Comparison of ENCODE assay signal across 11 cellular contexts in the genomic region with DNA sequence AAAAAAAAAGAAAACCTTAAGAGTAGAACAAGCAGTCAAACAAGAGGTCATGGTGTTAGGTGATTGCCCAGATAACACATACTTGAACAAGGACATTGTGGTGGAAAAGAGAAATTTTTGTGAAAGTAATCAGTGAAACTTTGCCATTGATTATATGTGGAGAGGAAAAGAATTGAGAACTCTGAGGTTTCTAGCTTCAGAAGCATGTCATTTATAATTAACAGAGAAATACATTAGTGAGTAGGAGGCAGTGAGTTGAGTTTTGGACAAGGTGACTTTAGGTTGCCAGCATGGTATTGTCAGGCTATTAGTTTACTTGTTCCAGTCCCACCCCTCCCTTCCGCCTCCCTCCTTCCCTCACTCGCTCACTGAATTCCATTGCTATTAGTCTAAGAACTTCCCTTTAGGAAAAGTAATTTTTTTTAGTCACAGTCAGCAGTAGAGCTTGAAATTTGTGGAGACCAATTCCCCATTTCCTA. TPM values are rescaled to one million over a fixed set of nuclear protein-coding genes. Genes with fewer than 3 reads are reported as not detected.
DNase-seq lines count a peak whose midpoint lies in the region; ATAC-seq, FAIRE-seq and TF ChIP-seq lines count a peak whose summit lies in the region.
"Had no signal": no experiment of that assay in that cellular context is flagged by ENCODE, and none has a peak within 500 bp of the region (broad histone marks: within the 10 kb centered on the region; RNA-seq: fewer than 3 reads in every experiment).

No MANE protein-coding gene starts in this region.

- ATAC-seq in GM19324 (IDR thresholded peaks at IDR 0.05; ENCODE audit: low FRiP score, unreplicated experiment), result no peak

- H3T11ph ChIP-seq in H9 (ENCODE audit: low read length), result no peak overlapping the region

- peaks cover 61 to 65% of the 10 kb centered on the region in 2 experiments for H3K4me1 Mint-ChIP-seq in H9
- peaks cover 94% of the 10 kb centered on the region for H3K4me1 Mint-ChIP-seq in activated T-helper 1 cell treated with anti-CD3 and anti-CD28 coated beads, Interleukin-12 subunit alpha, Interleukin-12 subunit beta, Interleukin-2, Interleukin-4 antibody, amounts not matched to agents 30 ng/mL and 10 ng/mL and 1 ng/mL, durations not matched to agents 14 hours and 24 hours and 36 hours (ENCODE audit: low read depth)

- peaks cover 45% of the 10 kb centered on the region for H3K79me2 ChIP-seq in H9 (ENCODE audit: insufficient read depth, low read length)
- H3K79me2 ChIP-seq in keratinocyte (ENCODE audit: control insufficient read depth, insufficient read depth, low read length), result peaks cover 85% of the 10 kb centered on the region

- WGBS in H9 (ENCODE audit: extremely low coverage, insufficient read length, low lambda C conversion rate), result no CpG with 5 or more reads among the region's 2 CpGs

- no peak overlapping the region for H2AK5ac ChIP-seq in H9 (ENCODE audit: insufficient read length, low read length)

- no peak overlapping the region for H2BK120ac ChIP-seq in H9 (ENCODE audit: low read depth, low read length, poor library complexity, severe bottlenecking)

- no peak overlapping the region for H3K23ac ChIP-seq in H9 (ENCODE audit: insufficient read length, low read depth, low read length)

- TF ChIP-seq CTCF in AG10803 (conservative IDR thresholded peaks at IDR 0.05; ENCODE audit: low read length), result no peak
- no peak for TF ChIP-seq CTCF in H9 (conservative IDR thresholded peaks at IDR 0.05)
- TF ChIP-seq CTCF in keratinocyte (optimal IDR thresholded peaks at IDR 0.05 in 1 of 3, IDR thresholded peaks at IDR 0.05 in 1 of 3, conservative IDR thresholded peaks at IDR 0.05 in 1 of 3; ENCODE audit: extremely low read depth in 1 of 3, insufficient read depth in 2 of 3, low read length in 3 of 3), result no peak

- H3K27me3 ChIP-seq in H9 (ENCODE audit: insufficient read depth, low read length) (no peaks in the 10 kb centered on the region), keratinocyte (ENCODE audit: control insufficient read depth, extremely low read depth, insufficient read depth, low read length) (no peaks in the 10 kb centered on the region)
- H3K27me3 ChIP-seq: neutrophil had no signal

- H3K9me1 ChIP-seq in keratinocyte (ENCODE audit: control insufficient read depth, extremely low read depth, insufficient read depth, low read length), result peaks cover 5% of the 10 kb centered on the region

- H3K36me3 ChIP-seq in keratinocyte (ENCODE audit: control insufficient read depth in 2 of 2, extremely low read depth in 1 of 2, insufficient read depth in 2 of 2, low read length in 2 of 2), result no peaks in the 10 kb centered on the region
- H3K36me3 ChIP-seq: neutrophil had no signal

- no peak overlapping the region for H2BK20ac ChIP-seq in H9 (ENCODE audit: low read depth, low read length, poor library complexity, severe bottlenecking)

- dilution Hi-C loops in keratinocyte (cut with MboI; ENCODE audit: extremely low pct_ligation_motif_present, low sequenced_read_pairs), result no loop called here

- H3K18ac ChIP-seq in H9 (ENCODE audit: insufficient read length, low read depth, low read length), result no peak overlapping the region

- H3K14ac ChIP-seq in H9 (ENCODE audit: insufficient read depth, low read length), result no peak overlapping the region

- H3K9me3 Mint-ChIP-seq in H9, result no peaks in the 10 kb centered on the region
- peaks cover 8% of the 10 kb centered on the region for H3K9me3 Mint-ChIP-seq in activated T-helper 1 cell treated with anti-CD3 and anti-CD28 coated beads, Interleukin-12 subunit alpha, Interleukin-12 subunit beta, Interleukin-2, Interleukin-4 antibody, amounts not matched to agents 30 ng/mL and 10 ng/mL and 1 ng/mL, durations not matched to agents 14 hours and 24 hours and 36 hours

- no peak overlapping the region for H4K5ac ChIP-seq in H9 (ENCODE audit: insufficient read length, low read depth, low read length)

- H2AFZ ChIP-seq in H9 (ENCODE audit: low read length), result no peak overlapping the region
- H2AFZ ChIP-seq in keratinocyte (ENCODE audit: control insufficient read depth, low read length), result no peak overlapping the region

- H3K9me3 ChIP-seq in H9 (ENCODE audit: control insufficient read depth, low read depth, low read length) (no peaks in the 10 kb centered on the region), keratinocyte (ENCODE audit: control insufficient read depth, low read depth, low read length) (no peaks in the 10 kb centered on the region)
- H3K9me3 ChIP-seq: neutrophil had no signal

- H3K79me1 ChIP-seq in H9 (ENCODE audit: insufficient read depth, low read depth, low read length, poor library complexity, severe bottlenecking), result peaks cover 5% of the 10 kb centered on the region

- no peak overlapping the region for H3K4me2 ChIP-seq in H9 (ENCODE audit: insufficient read depth, insufficient read length, low read length)
- peak overlapping the region; percentile 87 for H3K4me2 ChIP-seq in keratinocyte (ENCODE audit: control insufficient read depth, extremely low read depth, insufficient read depth, low read depth, low read length)

- no peak overlapping the region for H4K91ac ChIP-seq in H9 (ENCODE audit: insufficient read length, low read depth, low read length)

- H3K4me3 ChIP-seq in AG10803 (ENCODE audit: low read length) (no peak overlapping the region), keratinocyte (ENCODE audit: control insufficient read depth in 2 of 3, extremely low read depth in 1 of 3, insufficient read depth in 2 of 3, low read depth in 1 of 3, low read length in 3 of 3) (peak overlapping the region in 2 of 3 experiments; percentile 15 to 22)

- no peak overlapping the region for H2BK5ac ChIP-seq in H9 (ENCODE audit: insufficient read length, low read length)

- H3K4ac ChIP-seq in H9 (ENCODE audit: low read depth, low read length), result no peak overlapping the region

- H3K4me1 ChIP-seq in H9 (ENCODE audit: insufficient read depth, low read length), result peaks cover 2% of the 10 kb centered on the region; the same call in 1 of the 2 replicates
- H3K4me1 ChIP-seq in keratinocyte (ENCODE audit: control insufficient read depth, extremely low read depth, insufficient read depth, low read length), result peaks cover 52% of the 10 kb centered on the region

- H4K8ac ChIP-seq in H9 (replicated peaks; ENCODE audit: insufficient read length, low read depth, low read length), result no peak overlapping the region

- intact Hi-C loops in activated T-helper 1 cell treated with anti-CD3 and anti-CD28 coated beads, Interleukin-12 subunit alpha, Interleukin-12 subunit beta, Interleukin-2, Interleukin-4 antibody, amounts not matched to agents 30 ng/mL and 10 ng/mL and 1 ng/mL, durations not matched to agents 14 hours and 24 hours and 36 hours (cut with micrococcal nuclease), result no loop called here

- no peaks in the 10 kb centered on the region for H3K23me2 ChIP-seq in H9 (ENCODE audit: insufficient read length, low read depth, low read length, poor library complexity, severe bottlenecking)

- H2BK12ac ChIP-seq in H9 (ENCODE audit: insufficient read length, low read depth, low read length), result no peak overlapping the region

- peaks cover 0 to 9% (median 4%) of the 10 kb centered on the region in 3 experiments; a peak in 5 of 7 replicates for H3K36me3 Mint-ChIP-seq in H9 (ENCODE audit: insufficient read depth in 1 of 3, low read depth in 3 of 3)
- H3K36me3 Mint-ChIP-seq in activated T-helper 1 cell treated with anti-CD3 and anti-CD28 coated beads, Interleukin-12 subunit alpha, Interleukin-12 subunit beta, Interleukin-2, Interleukin-4 antibody, amounts not matched to agents 30 ng/mL and 10 ng/mL and 1 ng/mL, durations not matched to agents 14 hours and 24 hours and 36 hours (ENCODE audit: low read depth), result peaks cover 25% of the 10 kb centered on the region

- H3K27ac ChIP-seq in H9 (ENCODE audit: insufficient read length, low read depth, low read length) (no peak overlapping the region), keratinocyte (ENCODE audit: control insufficient read depth, insufficient read depth, low read length) (peak overlapping the region; percentile 83)
- H3K27ac ChIP-seq: neutrophil had no signal

- H3K27ac Mint-ChIP-seq in H9, result peak overlapping the region; percentile 19 to 46 (median 26); a peak in 4 of 7 replicates
- peak overlapping the region; percentile 80 for H3K27ac Mint-ChIP-seq in activated T-helper 1 cell treated with anti-CD3 and anti-CD28 coated beads, Interleukin-12 subunit alpha, Interleukin-12 subunit beta, Interleukin-2, Interleukin-4 antibody, amounts not matched to agents 30 ng/mL and 10 ng/mL and 1 ng/mL, durations not matched to agents 14 hours and 24 hours and 36 hours

- peak; percentile 71 for FAIRE-seq in keratinocyte (lab: Jason Lieb, UNC)

- no peak overlapping the region for H3K9ac ChIP-seq in H9 (ENCODE audit: extremely low read depth, insufficient read length, low read length)
- no peak overlapping the region for H3K9ac ChIP-seq in keratinocyte (ENCODE audit: control insufficient read depth, extremely low read depth, insufficient read depth, low read length)

- DNase-seq in AG10803 (ENCODE audit: low read depth) (peak; percentile 77), H9 (no peak), keratinocyte (ENCODE audit: low read depth, low spot score) (no peak), DMS153 (lab: John Stamatoyannopoulos, UW) (no peak), NCI-H1048 (lab: John Stamatoyannopoulos, UW) (no peak), DMS 273 (lab: John Stamatoyannopoulos, UW; ENCODE audit: unreplicated experiment) (no peak)
- DNase-seq in activated T-helper 1 cell treated with anti-CD3 and anti-CD28 coated beads, Interleukin-12 subunit alpha, Interleukin-12 subunit beta, Interleukin-2, Interleukin-4 antibody, amounts not matched to agents 30 ng/mL and 10 ng/mL and 1 ng/mL, durations not matched to agents 14 hours and 24 hours and 36 hours (ENCODE audit: low spot score), result no peak
- DNase-seq: anterior cingulate cortex, NCI-H187 treated with DMSO at 0.1 percent for 48 hours had no signal

- H4K20me1 ChIP-seq in H9 (ENCODE audit: control insufficient read depth, insufficient read depth, insufficient read length) (no peaks in the 10 kb centered on the region), keratinocyte (ENCODE audit: control insufficient read depth, extremely low read depth, insufficient read depth, low read length) (no peaks in the 10 kb centered on the region)

- no peak overlapping the region for H3K4me3 Mint-ChIP-seq in H9
- peak overlapping the region; percentile 48 for H3K4me3 Mint-ChIP-seq in activated T-helper 1 cell treated with anti-CD3 and anti-CD28 coated beads, Interleukin-12 subunit alpha, Interleukin-12 subunit beta, Interleukin-2, Interleukin-4 antibody, amounts not matched to agents 30 ng/mL and 10 ng/mL and 1 ng/mL, durations not matched to agents 14 hours and 24 hours and 36 hours

- no peak overlapping the region for H3K56ac ChIP-seq in H9 (ENCODE audit: insufficient read length, low read depth, low read length)

- no peak overlapping the region for H2BK15ac ChIP-seq in H9 (ENCODE audit: low read depth, low read length)

- H3K27me3 Mint-ChIP-seq in H9 (ENCODE audit: low read depth), result no peaks in the 10 kb centered on the region
- H3K27me3 Mint-ChIP-seq in activated T-helper 1 cell treated with anti-CD3 and anti-CD28 coated beads, Interleukin-12 subunit alpha, Interleukin-12 subunit beta, Interleukin-2, Interleukin-4 antibody, amounts not matched to agents 30 ng/mL and 10 ng/mL and 1 ng/mL, durations not matched to agents 14 hours and 24 hours and 36 hours (ENCODE audit: insufficient read depth), result no peaks in the 10 kb centered on the region

RNA-seq across cellular contexts. Expression of gene TAB2, which starts 17.2 kb away (rescaled TPM):
- total RNA-seq in H9 (2021), result 55.7 and 56.2 TPM in 2 replicates
- 154 and 157 TPM in 2 replicates for total RNA-seq in activated T-helper 1 cell treated with anti-CD3 and anti-CD28 coated beads, Interleukin-12 subunit alpha, Interleukin-12 subunit beta, Interleukin-2, Interleukin-4 antibody, amounts not matched to agents 30 ng/mL and 10 ng/mL and 1 ng/mL, durations not matched to agents 14 hours and 24 hours and 36 hours
- 39.9 to 47.5 TPM (median 39.9 TPM) in 3 replicates for polyA plus RNA-seq in keratinocyte
- polyA plus RNA-seq in keratinocyte (2011; ENCODE audit: low read depth), result 90.6 TPM
- polyA plus RNA-seq in keratinocyte (2011; cell fraction: cytosol; rRNA removed), result 32.3 and 78.4 TPM in 2 replicates
- polyA plus RNA-seq in keratinocyte (2011; cell fraction: nucleus; rRNA removed), result 41.0 and 47.4 TPM in 2 replicates
- polyA plus RNA-seq in keratinocyte (2012; ENCODE audit: low replicate concordance), result 29.9 and 35.6 TPM in 2 replicates
- 17.6 to 69.7 TPM (median 56.0 TPM) in 3 replicates for polyA minus RNA-seq in keratinocyte
- 33.8 TPM for polyA minus RNA-seq in keratinocyte (2011; cell fraction: cytosol; rRNA and poly(A)+ RNA removed)
- polyA minus RNA-seq in keratinocyte (2011; cell fraction: nucleus; rRNA and poly(A)+ RNA removed), result 23.0 and 45.7 TPM in 2 replicates
